Comparison of ENCODE assay signal across 29 cellular contexts in genomic region chr10:94186722-94187121, GRCh38.
"Had no signal": no experiment of that assay in that cellular context is flagged by ENCODE, and none has a peak within 500 bp of the region (broad histone marks: within the 10 kb centered on the region; RNA-seq: fewer than 3 reads in every experiment).

No MANE protein-coding gene starts in this region.

- H3K27ac ChIP-seq: brain microvascular endothelial cell, KMS-11, PC-9, RWPE1 had no signal

- ATAC-seq: activated CD8-positive, alpha-beta T cell treated with anti-CD3 and anti-CD28 coated beads for 36 hours; activated T-cell treated with anti-CD3 and anti-CD28 coated beads, Interleukin-2, amount 50 U/mL, for 72 hours; activated T-helper 17 cell treated with anti-CD3 and anti-CD28 coated beads, Interleukin-2, amount 50 U/mL, for 72 hours; Right ventricle myocardium inferior had no signal

- DNase-seq: activated CD4-positive, alpha-beta T cell treated with anti-CD3 and anti-CD28 coated beads, Interleukin-2, amount 10 ng/mL, durations not matched to agents 24 days and 14 days; activated CD4-positive, alpha-beta T cell treated with anti-CD3 and anti-CD28 coated beads, Interleukin-2, amount 50 U/mL, for 4 hours; activated CD8-positive, alpha-beta T cell treated with anti-CD3 and anti-CD28 coated beads for 36 hours; activated effector memory CD4-positive, alpha-beta T cell treated with anti-CD3 and anti-CD28 coated beads, Interleukin-2, amount 50 U/mL, for 16 hours; activated naive CD4-positive, alpha-beta T cell; activated naive CD4-positive, alpha-beta T cell treated with anti-CD3 and anti-CD28 coated beads, Interleukin-2, amount 50 U/mL, for 16 hours; activated naive CD8-positive, alpha-beta T cell treated with anti-CD3 and anti-CD28 coated beads for 36 hours; activated T-cell treated with anti-CD3 and anti-CD28 coated beads, Interleukin-2, amount 50 U/mL, for 1 hour; activated T-cell treated with anti-CD3 and anti-CD28 coated beads, Interleukin-2, amount 50 U/mL, for 72 hours; amniotic stem cell; aorta; brain microvascular endothelial cell; central memory CD4-positive, alpha-beta T cell; MM.1S; MV-4-11; NCI-H1092 treated with DMSO at 0.1 percent for 48 hours; NCI-H146; NCI-H187; NCI-H2029 treated with DMSO at 0.1 percent for 48 hours; NCI-H2107; NCI-H345; NCI-H524 treated with DMSO at 0.1 percent for 48 hours; NCI-H774; PC-9; SIG-M5 had no signal

- H3K36me3 ChIP-seq: brain microvascular endothelial cell had no signal

- H3K4me3 ChIP-seq: PC-9 had no signal
